30 cellular contexts compared by ENCODE assay signal in genomic region chr4:5918331-5919030, GRCh38. TPM values are rescaled to one million over a fixed set of nuclear protein-coding genes. Genes with fewer than 3 reads are reported as not detected.
"Had no signal": no experiment of that assay in that cellular context is flagged by ENCODE, and none has a peak within 500 bp of the region (broad histone marks: within the 10 kb centered on the region; RNA-seq: fewer than 3 reads in every experiment).

No MANE protein-coding gene starts in this region.

- H3K36me3 ChIP-seq: brain microvascular endothelial cell, gastroesophageal sphincter, pancreas, prostate gland, sigmoid colon, stomach, suprapubic skin, tibial nerve had no signal

- H3K9me3 Mint-ChIP-seq: activated CD4-positive, alpha-beta memory T cell treated with anti-CD3 and anti-CD28 coated beads, Interleukin-2, amount 10 ng/mL, durations not matched to agents 7 days and 5 days; activated T-cell treated with anti-CD3 and anti-CD28 coated beads, Interleukin-2, amount 50 U/mL, for 24 hours; activated T-helper 17 cell treated with anti-CD3 and anti-CD28 coated beads, Interleukin-2, amount 50 U/mL, for 72 hours had no signal

- H3K27ac ChIP-seq: brain microvascular endothelial cell, coronary artery, dorsolateral prefrontal cortex, gastroesophageal sphincter, hepatocyte, pancreas, prostate gland, sigmoid colon, stomach, suprapubic skin, tibial nerve, VCaP had no signal

- DNase-seq: activated CD4-positive, alpha-beta memory T cell treated with anti-CD3 and anti-CD28 coated beads, Interleukin-2, amount 10 ng/mL, durations not matched to agents 7 days and 5 days; activated CD4-positive, alpha-beta T cell treated with anti-CD3 and anti-CD28 coated beads for 4 hours; activated CD8-positive, alpha-beta memory T cell treated with anti-CD3 and anti-CD28 coated beads, Interleukin-2, amount 50 U/mL, for 48 hours; activated gamma-delta T cell treated with Interleukin-2 at 50 U/mL for 16 hours; activated naive CD4-positive, alpha-beta T cell treated with anti-CD3 and anti-CD28 coated beads, Interleukin-2, amount 50 U/mL, for 16 hours; activated T-cell treated with anti-CD3 and anti-CD28 coated beads, Interleukin-2, amount 50 U/mL, for 24 hours; amniotic stem cell; brain microvascular endothelial cell; dorsolateral prefrontal cortex; effector memory CD4-positive, alpha-beta T cell; erythroblast; left colon; midbrain; naive thymus-derived CD4-positive, alpha-beta T cell; nucleus accumbens; pancreas; retina; sigmoid colon; small intestine; stimulated activated naive B cell treated with anti-CD40 and anti-IgM and Interleukin-4, amounts not matched to agents 10 μg/mL and 1 μg/mL and 100 μg/mL, for 72 hours; stomach; T-helper 9 cell had no signal

- H3K4me3 Mint-ChIP-seq: activated CD4-positive, alpha-beta memory T cell treated with anti-CD3 and anti-CD28 coated beads, Interleukin-2, amount 10 ng/mL, durations not matched to agents 7 days and 5 days; activated T-cell treated with anti-CD3 and anti-CD28 coated beads, Interleukin-2, amount 50 U/mL, for 24 hours; activated T-helper 17 cell treated with anti-CD3 and anti-CD28 coated beads, Interleukin-2, amount 50 U/mL, for 72 hours; naive thymus-derived CD4-positive, alpha-beta T cell; stimulated activated naive B cell treated with anti-CD40 and anti-IgM and Interleukin-4, amounts not matched to agents 10 μg/mL and 1 μg/mL and 100 μg/mL, for 72 hours had no signal

- H3K27ac Mint-ChIP-seq: activated CD4-positive, alpha-beta memory T cell treated with anti-CD3 and anti-CD28 coated beads, Interleukin-2, amount 10 ng/mL, durations not matched to agents 7 days and 5 days; activated T-cell treated with anti-CD3 and anti-CD28 coated beads, Interleukin-2, amount 50 U/mL, for 24 hours; activated T-helper 17 cell treated with anti-CD3 and anti-CD28 coated beads, Interleukin-2, amount 50 U/mL, for 72 hours; naive thymus-derived CD4-positive, alpha-beta T cell; stimulated activated naive B cell treated with anti-CD40 and anti-IgM and Interleukin-4, amounts not matched to agents 10 μg/mL and 1 μg/mL and 100 μg/mL, for 72 hours had no signal

- H3K27me3 ChIP-seq: brain microvascular endothelial cell, pancreas, tibial nerve had no signal

- H3K4me3 ChIP-seq: coronary artery, dorsolateral prefrontal cortex, gastroesophageal sphincter, hepatocyte, pancreas, prostate gland, sigmoid colon, stomach, suprapubic skin, tibial nerve had no signal

- H3K36me3 Mint-ChIP-seq: naive thymus-derived CD4-positive, alpha-beta T cell; stimulated activated naive B cell treated with anti-CD40 and anti-IgM and Interleukin-4, amounts not matched to agents 10 μg/mL and 1 μg/mL and 100 μg/mL, for 72 hours had no signal

- ATAC-seq: activated T-helper 17 cell treated with anti-CD3 and anti-CD28 coated beads, Interleukin-2, amount 50 U/mL, for 72 hours; gastroesophageal sphincter; left colon; naive thymus-derived CD4-positive, alpha-beta T cell; pancreas; stimulated activated naive B cell treated with anti-CD40 and anti-IgM and Interleukin-4, amounts not matched to agents 10 μg/mL and 1 μg/mL and 100 μg/mL, for 72 hours had no signal

- H3K4me1 Mint-ChIP-seq: activated CD4-positive, alpha-beta memory T cell treated with anti-CD3 and anti-CD28 coated beads, Interleukin-2, amount 10 ng/mL, durations not matched to agents 7 days and 5 days; activated T-helper 17 cell treated with anti-CD3 and anti-CD28 coated beads, Interleukin-2, amount 50 U/mL, for 72 hours had no signal

- H3K4me1 ChIP-seq: gastroesophageal sphincter, pancreas, prostate gland, sigmoid colon, stomach, suprapubic skin, tibial nerve had no signal

- H3K9me3 ChIP-seq: gastroesophageal sphincter, pancreas, prostate gland, sigmoid colon, suprapubic skin had no signal

RNA-seq across cellular contexts. Expression of gene CRMP1, which starts 25.6 kb away (rescaled TPM):
- total RNA-seq: activated T-helper 17 cell treated with anti-CD3 and anti-CD28 coated beads, Interleukin-2, amount 50 U/mL, for 72 hours had no signal
- polyA plus RNA-seq: naive thymus-derived CD4-positive, alpha-beta T cell had no signal
